In the genomic region with DNA sequence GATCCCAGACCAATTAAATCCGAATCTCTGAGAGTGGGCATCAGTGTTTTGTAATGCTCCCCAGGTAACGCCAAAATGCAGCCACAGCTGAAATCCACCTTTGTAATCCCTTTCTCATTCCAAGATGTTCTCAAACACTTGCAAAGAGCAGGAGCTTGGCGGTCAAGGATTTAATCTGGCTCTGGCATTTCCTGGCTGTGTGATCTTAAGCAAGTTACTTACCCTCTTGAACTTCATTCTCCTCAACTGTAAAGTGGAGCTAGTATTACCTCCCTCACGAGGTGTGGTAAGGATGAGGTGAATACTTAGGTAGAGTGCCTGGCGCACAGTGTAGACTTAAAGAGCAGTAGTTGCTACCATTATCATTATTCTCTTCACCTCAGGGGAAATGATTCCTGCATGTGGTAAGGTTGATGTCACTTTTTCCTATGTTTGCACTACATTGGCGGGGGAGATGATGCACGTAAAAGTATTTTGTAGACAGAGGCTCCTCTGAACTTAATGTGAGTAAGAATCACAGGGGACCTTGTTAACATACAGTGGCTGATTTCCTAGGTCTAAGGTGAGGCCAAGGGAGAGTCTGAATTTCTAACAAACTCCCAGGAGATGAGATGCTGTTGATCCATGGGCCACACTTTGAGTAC, we compare ENCODE assay signal across 16 cellular contexts.
DNase-seq lines count a peak whose midpoint lies in the region; ATAC-seq, FAIRE-seq and TF ChIP-seq lines count a peak whose summit lies in the region.
"Had no signal": no experiment of that assay in that cellular context is flagged by ENCODE, and none has a peak within 500 bp of the region (broad histone marks: within the 10 kb centered on the region; RNA-seq: fewer than 3 reads in every experiment).

No MANE protein-coding gene starts in this region.

- H3K9ac ChIP-seq in H1 (replicated peaks in 1 of 4; ENCODE audit: extremely low read depth in 1 of 4, low read depth in 3 of 4, low read length in 3 of 4) (no peak overlapping the region), neuronal stem cell (ENCODE audit: low read depth, low read length, poor library complexity) (no peak overlapping the region)

- H4K91ac ChIP-seq in H1 (replicated peaks; ENCODE audit: insufficient read length, low read length) (peak overlapping the region; percentile 35), neuronal stem cell (ENCODE audit: low read depth, low read length, poor library complexity) (no peak overlapping the region)

- H2AK5ac ChIP-seq in H1 (ENCODE audit: low read depth, low read length), result no peak overlapping the region
- no peak overlapping the region for H2AK5ac ChIP-seq in neuronal stem cell (ENCODE audit: low read depth, low read length)

- no peaks in the 10 kb centered on the region for H3K36me3 Mint-ChIP-seq in activated naive CD4-positive, alpha-beta T cell treated with anti-CD3 and anti-CD28 coated beads for 36 hours (ENCODE audit: low read depth)
- H3K36me3 Mint-ChIP-seq: CD8-positive, alpha-beta T cell had no signal

- H3K4me1 ChIP-seq in H1 (replicated peaks in 1 of 4; ENCODE audit: control insufficient read depth in 3 of 4, insufficient read depth in 4 of 4, low read length in 3 of 4) (peaks cover 0 to 13% (median 9%) of the 10 kb centered on the region in 4 experiments; a peak in 5 of 7 replicates), upper lobe of right lung (no peaks in the 10 kb centered on the region), Peyer's patch (no peaks in the 10 kb centered on the region), neuronal stem cell (ENCODE audit: control insufficient read depth in 2 of 2, insufficient read depth in 1 of 2, low read depth in 1 of 2, low read length in 2 of 2) (no peaks in the 10 kb centered on the region)

- intact Hi-C loops in upper lobe of right lung (cut with DNase I), result no loop called here
- intact Hi-C loops in activated naive CD4-positive, alpha-beta T cell treated with anti-CD3 and anti-CD28 coated beads for 36 hours (cut with micrococcal nuclease), result no loop called here

- H3K79me1 ChIP-seq in H1 (ENCODE audit: low read depth, low read length) (no peaks in the 10 kb centered on the region), neuronal stem cell (ENCODE audit: low read depth, low read length) (no peaks in the 10 kb centered on the region)

- H3K23ac ChIP-seq in H1 (ENCODE audit: insufficient read length) (no peak overlapping the region), neuronal stem cell (ENCODE audit: low read depth, low read length, poor library complexity) (no peak overlapping the region)

- CTCF ChIA-PET in H1 (lab: Charles Lee; ENCODE audit: partially characterized antibody), result interaction anchor here (1.1 to 1.2 kb wide), 2 partner anchors 12 to 250 kb away, joined by 3 to 4 read pairs; no protein-coding TSS in a partner anchor
- CTCF ChIA-PET in activated naive CD4-positive, alpha-beta T cell treated with anti-CD3 and anti-CD28 coated beads for 36 hours (lab: Charles Lee), result no interaction called here

- H3K18ac ChIP-seq in H1 (ENCODE audit: extremely low read depth, low read length) (peak overlapping the region; percentile 28; the same call in 1 of the 2 replicates), neuronal stem cell (ENCODE audit: low read length) (no peak overlapping the region)

- peak; percentile 91 for FAIRE-seq in H1 (lab: Jason Lieb, UNC)
- FAIRE-seq: HTR-8/SVneo, K562 had no signal

- H3K23me2 ChIP-seq in H1 (ENCODE audit: low read depth, low read length), result no peaks in the 10 kb centered on the region

- H3K4ac ChIP-seq in H1 (replicated peaks; ENCODE audit: insufficient read length, low read depth, low read length), result no peak overlapping the region
- H3K4ac ChIP-seq in neuronal stem cell (ENCODE audit: low read length), result no peak overlapping the region

- DNase-seq in DMS79 treated with DMSO at 0.1 percent for 48 hours (lab: John Stamatoyannopoulos, UW) (peak; percentile 1), DMS79 (lab: John Stamatoyannopoulos, UW) (no peak), H1 (ENCODE audit: low read depth in 1 of 2, low spot score in 2 of 2) (peak in 1 of 2 experiments; percentile 46), iPS-NIHi7 (ENCODE audit: extremely low spot score) (peak; percentile 23), upper lobe of right lung (no peak), Peyer's patch (no peak), neuronal stem cell (ENCODE audit: low spot score) (no peak)
- DNase-seq in activated naive CD4-positive, alpha-beta T cell treated with anti-CD3 and anti-CD28 coated beads for 36 hours, result no peak
- DNase-seq: CD8-positive, alpha-beta T cell; EL; NCI-H748 treated with DMSO at 0.1 percent for 48 hours; SIG-M5 had no signal

- H3K14ac ChIP-seq in H1 (ENCODE audit: insufficient read length), result no peak overlapping the region
- no peak overlapping the region for H3K14ac ChIP-seq in neuronal stem cell (ENCODE audit: low read length)

- no peak overlapping the region for H3K27ac ChIP-seq in H1 (ENCODE audit: low read depth, low read length)
- H3K27ac ChIP-seq in upper lobe of right lung, result peak overlapping the region; percentile 39
- H3K27ac ChIP-seq in Peyer's patch, result no peak overlapping the region
- H3K27ac ChIP-seq in neuronal stem cell (replicated peaks; ENCODE audit: low read length), result no peak overlapping the region
- H3K27ac ChIP-seq: 22Rv1 had no signal

- H3K4me3 Mint-ChIP-seq in activated naive CD4-positive, alpha-beta T cell treated with anti-CD3 and anti-CD28 coated beads for 36 hours, result no peak overlapping the region
- H3K4me3 Mint-ChIP-seq: CD8-positive, alpha-beta T cell had no signal

- H3K27me3 Mint-ChIP-seq in activated naive CD4-positive, alpha-beta T cell treated with anti-CD3 and anti-CD28 coated beads for 36 hours (ENCODE audit: low read depth), result no peaks in the 10 kb centered on the region

- TF ChIP-seq CTCF in H1 (IDR thresholded peaks at IDR 0.05; ENCODE audit: control extremely low read depth in 1 of 3, insufficient read depth in 1 of 3, low read depth in 1 of 3, low read length in 3 of 3) (no peak), upper lobe of right lung (IDR thresholded peaks at IDR 0.05) (no peak), Peyer's patch (IDR thresholded peaks at IDR 0.05) (no peak)

- no peak overlapping the region for H2BK15ac ChIP-seq in H1 (ENCODE audit: low read length)
- no peak overlapping the region for H2BK15ac ChIP-seq in neuronal stem cell (ENCODE audit: low read length)

- H3K4me2 ChIP-seq in H1 (ENCODE audit: insufficient read depth in 1 of 2, low read depth in 2 of 2, low read length in 2 of 2) (peak overlapping the region; percentile 41 to 43; a peak in 3 of 4 replicates), neuronal stem cell (ENCODE audit: insufficient read depth, low read length, poor library complexity, severe bottlenecking) (no peak overlapping the region)

- H4K20me1 ChIP-seq in H1 (replicated peaks in 1 of 2; ENCODE audit: control insufficient read depth in 1 of 2, insufficient read depth in 2 of 2, low read length in 2 of 2), result no peaks in the 10 kb centered on the region

- H2AFZ ChIP-seq in H1 (ENCODE audit: low read length), result no peak overlapping the region
- no peak overlapping the region for H2AFZ ChIP-seq in neuronal stem cell (ENCODE audit: low read length)

- H3K79me2 ChIP-seq in H1 (ENCODE audit: control insufficient read depth in 1 of 2, insufficient read depth in 2 of 2, low read length in 2 of 2), result no peaks in the 10 kb centered on the region

- no peaks in the 10 kb centered on the region; a peak in 1 of 8 replicates for H3K36me3 ChIP-seq in H1 (ENCODE audit: control insufficient read depth in 2 of 4, insufficient read depth in 4 of 4, low read length in 3 of 4)
- H3K36me3 ChIP-seq in upper lobe of right lung, result no peaks in the 10 kb centered on the region
- H3K36me3 ChIP-seq in Peyer's patch, result no peaks in the 10 kb centered on the region
- no peaks in the 10 kb centered on the region for H3K36me3 ChIP-seq in neuronal stem cell (replicated peaks in 1 of 2; ENCODE audit: control insufficient read depth in 2 of 2, insufficient read depth in 2 of 2, low read length in 2 of 2)
- H3K36me3 ChIP-seq: HAP-1 had no signal

- H3K56ac ChIP-seq in H1 (replicated peaks; ENCODE audit: insufficient read length, low read depth, low read length), result no peak overlapping the region

- H2BK20ac ChIP-seq in H1 (ENCODE audit: low read length), result no peak overlapping the region

- H3K27ac Mint-ChIP-seq in activated naive CD4-positive, alpha-beta T cell treated with anti-CD3 and anti-CD28 coated beads for 36 hours, result no peak overlapping the region
- H3K27ac Mint-ChIP-seq: CD8-positive, alpha-beta T cell had no signal

- H2BK12ac ChIP-seq in H1 (ENCODE audit: low read depth, low read length) (no peak overlapping the region), neuronal stem cell (ENCODE audit: low read length) (no peak overlapping the region)

- H2BK5ac ChIP-seq in H1 (ENCODE audit: low read depth, low read length), result peak overlapping the region; percentile 16; the same call in 1 of the 2 replicates
- H2BK5ac ChIP-seq in neuronal stem cell (ENCODE audit: low read length), result no peak overlapping the region

- no peak overlapping the region for H4K5ac ChIP-seq in H1 (ENCODE audit: insufficient read length, low read depth, low read length)

- no peak overlapping the region for H4K8ac ChIP-seq in H1 (ENCODE audit: extremely low read depth, insufficient read depth, low read length)
- H4K8ac ChIP-seq in neuronal stem cell (ENCODE audit: low read depth, low read length), result no peak overlapping the region

- H3K4me1 Mint-ChIP-seq in activated naive CD4-positive, alpha-beta T cell treated with anti-CD3 and anti-CD28 coated beads for 36 hours (ENCODE audit: low read depth), result no peaks in the 10 kb centered on the region

- 52% methylated on average over 7 of the region's 7 CpGs; no CpG with 5 or more reads in 1 of the 2 experiments for WGBS in H1 (ENCODE audit: extremely low coverage in 1 of 2, insufficient coverage in 1 of 2, insufficient read length in 1 of 2, insufficient replicate concordance in 2 of 2, low coverage in 1 of 2, low lambda C conversion rate in 2 of 2, missing lambda C conversion rate in 1 of 2), 2 experiments
- WGBS in neuronal stem cell (ENCODE audit: extremely low coverage in 2 of 2, insufficient read length in 2 of 2, insufficient replicate concordance in 1 of 2), 2 donors, result no CpG with 5 or more reads among the region's 7 CpGs

- H3K9me3 ChIP-seq in H1 (ENCODE audit: insufficient read depth in 2 of 2, low read depth in 1 of 2, low read length in 1 of 2) (peaks cover 4 to 9% of the 10 kb centered on the region in 2 experiments; a peak in 3 of 4 replicates), upper lobe of right lung (no peaks in the 10 kb centered on the region), Peyer's patch (no peaks in the 10 kb centered on the region), neuronal stem cell (replicated peaks in 1 of 2; ENCODE audit: control insufficient read depth in 2 of 2, insufficient read depth in 1 of 2, low read depth in 1 of 2, low read length in 2 of 2) (peaks cover 0 to 4% of the 10 kb centered on the region in 2 donors)
- H3K9me3 ChIP-seq: HAP-1 had no signal

- H3K4me3 ChIP-seq in H1 (ENCODE audit: extremely low read depth in 1 of 4, insufficient read depth in 2 of 4, low read depth in 3 of 4, low read length in 4 of 4) (peak overlapping the region in 1 of 4 experiments; percentile 12; a peak in 2 of 8 replicates), upper lobe of right lung (no peak overlapping the region), Peyer's patch (no peak overlapping the region), neuronal stem cell (ENCODE audit: low read length in 2 of 2) (no peak overlapping the region)
- H3K4me3 ChIP-seq: HAP-1, K562 had no signal

- POLR2A ChIA-PET in H1 (lab: Charles Lee; ENCODE audit: partially characterized antibody), result interaction anchor here (1.3 kb wide), 1 partner anchor 15 kb away, joined by 3 read pairs; no protein-coding TSS in a partner anchor

- TF ChIP-seq EP300 in H1 (IDR thresholded peaks at IDR 0.05; ENCODE audit: borderline replicate concordance in 1 of 2, low read depth in 2 of 2, low read length in 2 of 2), result peak in 1 of 2 experiments; percentile 27; a peak in 1 of 3 replicates

- no peaks in the 10 kb centered on the region for H3K9me3 Mint-ChIP-seq in activated naive CD4-positive, alpha-beta T cell treated with anti-CD3 and anti-CD28 coated beads for 36 hours
- H3K9me3 Mint-ChIP-seq: CD8-positive, alpha-beta T cell had no signal

- H2BK120ac ChIP-seq in H1 (replicated peaks; ENCODE audit: low read depth, low read length) (no peak overlapping the region), neuronal stem cell (ENCODE audit: low read depth, low read length) (no peak overlapping the region)

- H3K27me3 ChIP-seq in H1 (replicated peaks in 1 of 4; ENCODE audit: control insufficient read depth in 3 of 4, extremely low read depth in 1 of 4, insufficient read depth in 3 of 4, low read length in 3 of 4), result no peaks in the 10 kb centered on the region
- no peaks in the 10 kb centered on the region for H3K27me3 ChIP-seq in upper lobe of right lung
- no peaks in the 10 kb centered on the region for H3K27me3 ChIP-seq in Peyer's patch
- H3K27me3 ChIP-seq in neuronal stem cell (ENCODE audit: control insufficient read depth in 3 of 3, insufficient read depth in 3 of 3, low read depth in 1 of 3, low read length in 3 of 3), result no peaks in the 10 kb centered on the region

- TF ChIP-seq POLR2A in H1 (IDR thresholded peaks at IDR 0.05; ENCODE audit: control extremely low read depth in 1 of 2, low read depth in 2 of 2, low read length in 2 of 2) (0 out of 3 replicates have a peak, but pooled peaks of 1 of the 2 experiments have one; percentile 20), Peyer's patch (IDR thresholded peaks at IDR 0.05) (no peak)

- no peak; a peak in 1 of 4 replicates for TF ChIP-seq RAD21 in H1 (IDR thresholded peaks at IDR 0.05 in 1 of 2, conservative IDR thresholded peaks at IDR 0.05 in 1 of 2; ENCODE audit: low read depth in 2 of 2, low read length in 2 of 2)

- peak; percentile 90 for ATAC-seq in upper lobe of right lung
- ATAC-seq: CD8-positive, alpha-beta T cell; K562 had no signal

Comparison
In these comparisons a context has a peak if more than half of its experiments do, and no peak if none do; other contexts are left out.
1. DNase-seq: peak in DMS79 treated with DMSO at 0.1 percent for 48 hours (single experiment) and iPS-NIHi7 (single experiment); none in DMS79 (single experiment), upper lobe of right lung (single experiment), Peyer's patch (0 of 3), activated naive CD4-positive, alpha-beta T cell treated with anti-CD3 and anti-CD28 coated beads for 36 hours (single experiment) and neuronal stem cell (single experiment).